18 cellular contexts compared by ENCODE assay signal in the genomic region with DNA sequence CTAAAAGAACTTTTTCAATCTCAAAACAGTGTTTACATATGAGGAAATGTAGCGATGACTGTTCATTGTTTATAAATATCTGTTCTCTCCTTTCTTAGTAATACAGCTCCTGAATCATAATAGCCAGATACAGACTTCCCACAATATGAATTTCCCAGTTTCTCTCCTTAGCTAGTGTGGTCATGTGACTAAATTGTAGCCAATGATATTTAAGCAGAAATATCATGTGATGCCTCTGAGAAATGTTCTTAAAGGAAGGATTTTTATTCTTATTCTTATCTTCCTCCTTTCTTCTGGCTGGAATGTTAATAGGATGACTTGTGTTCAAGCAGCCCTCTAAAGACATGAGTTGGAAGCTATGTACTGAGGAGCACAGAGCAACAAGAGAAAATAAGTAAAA.
"Had no signal": no experiment of that assay in that cellular context is flagged by ENCODE, and none has a peak within 500 bp of the region (broad histone marks: within the 10 kb centered on the region; RNA-seq: fewer than 3 reads in every experiment).

No MANE protein-coding gene starts in this region.

- H3K27me3 ChIP-seq: esophagus squamous epithelium, ovary, right atrium auricular region had no signal

- FAIRE-seq: astrocyte had no signal

- H3K36me3 ChIP-seq: esophagus squamous epithelium, lower lobe of right lung, ovary, right atrium auricular region, thoracic aorta had no signal

- H3K4me3 ChIP-seq: esophagus squamous epithelium, lower lobe of right lung, ovary, psoas muscle, right atrium auricular region, thoracic aorta had no signal

- DNase-seq: activated CD4-positive, alpha-beta T cell treated with anti-CD3 and anti-CD28 coated beads, Interleukin-2, amount 10 ng/mL, durations not matched to agents 24 days and 14 days; activated CD8-positive, alpha-beta memory T cell treated with anti-CD3 and anti-CD28 coated beads, Interleukin-2, amount 10 ng/mL, durations not matched to agents 7 days and 5 days; activated CD8-positive, alpha-beta T cell treated with anti-CD3 and anti-CD28 coated beads for 36 hours; cortex of kidney; endodermal cell; esophagus squamous epithelium; lower lobe of right lung; naive thymus-derived CD8-positive, alpha-beta T cell; ovary; psoas muscle; stimulated activated CD4-positive, alpha-beta T cell treated with anti-CD3 and anti-CD28 coated beads, Interleukin-4, amount 100 ng/mL, for 24 hours; stimulated activated naive CD4-positive, alpha-beta T cell treated with Interleukin-2 at 50 U/mL for 16 hours had no signal

- ATAC-seq: activated CD4-positive, CD25-positive, alpha-beta regulatory T cell treated with anti-CD3 and anti-CD28 coated beads, Interleukin-2, amount 50 U/mL, for 24 hours; activated CD8-positive, alpha-beta memory T cell treated with anti-CD3 and anti-CD28 coated beads, Interleukin-2, amount 10 ng/mL, durations not matched to agents 7 days and 5 days; activated CD8-positive, alpha-beta T cell treated with anti-CD3 and anti-CD28 coated beads for 36 hours; activated naive CD4-positive, alpha-beta T cell treated with anti-CD3 and anti-CD28 coated beads, Interleukin-2, amount 50 U/mL, for 72 hours; left lobe of liver; lower lobe of right lung; naive thymus-derived CD8-positive, alpha-beta T cell; psoas muscle had no signal
